28 cellular contexts compared by ENCODE assay signal in genomic region chr12:6122211-6122610, GRCh38. TPM values are rescaled to one million over a fixed set of nuclear protein-coding genes. Genes with fewer than 3 reads are reported as not detected.
DNase-seq lines count a peak whose midpoint lies in the region; TF ChIP-seq lines count a peak whose summit lies in the region.
"Had no signal": no experiment of that assay in that cellular context is flagged by ENCODE, and none has a peak within 500 bp of the region (broad histone marks: within the 10 kb centered on the region; RNA-seq: fewer than 3 reads in every experiment).

No MANE protein-coding gene starts in this region.

- TF ChIP-seq CTCF in coronary artery (IDR thresholded peaks at IDR 0.05) (no peak), esophagus muscularis mucosa (IDR thresholded peaks at IDR 0.05) (no peak)

- no peaks in the 10 kb centered on the region for H3K9me3 ChIP-seq in esophagus muscularis mucosa
- H3K9me3 ChIP-seq in muscle layer of duodenum (ENCODE audit: control insufficient read depth in 1 of 2, low read length in 2 of 2) = no peaks in the 10 kb centered on the region
- H3K9me3 ChIP-seq in subcutaneous abdominal adipose tissue (ENCODE audit: control insufficient read depth in 5 of 5, low read length in 5 of 5) = no peaks in the 10 kb centered on the region
- H3K9me3 ChIP-seq: mucosa of descending colon had no signal

- intact Hi-C loops in esophagus muscularis mucosa (cut with DNase I) = no loop called here

- H3K4me3 ChIP-seq in coronary artery (peak overlapping the region; percentile 25), esophagus muscularis mucosa (peak overlapping the region; percentile 39 to 51 (median 42)), muscle layer of duodenum (ENCODE audit: low read depth in 1 of 2, low read length in 2 of 2) (no peak overlapping the region), subcutaneous abdominal adipose tissue (ENCODE audit: low read depth in 1 of 5, low read length in 5 of 5) (peak overlapping the region in 4 of 5 donors; percentile 67 to 78 (median 68))
- H3K4me3 ChIP-seq: mucosa of descending colon, PC-9 had no signal

- H3K27ac ChIP-seq in coronary artery = peak overlapping the region in 1 of 2 donors; percentile 65
- peak overlapping the region; percentile 54 to 74 (median 66) for H3K27ac ChIP-seq in esophagus muscularis mucosa (replicated peaks in 1 of 4)
- peak overlapping the region; percentile 23 for H3K27ac ChIP-seq in muscle layer of duodenum (ENCODE audit: low read length)
- H3K27ac ChIP-seq in subcutaneous abdominal adipose tissue (ENCODE audit: low read depth, low read length) = peak overlapping the region; percentile 55
- H3K27ac ChIP-seq: PC-9, VCaP had no signal

- no peaks in the 10 kb centered on the region for H3K27me3 ChIP-seq in esophagus muscularis mucosa
- no peaks in the 10 kb centered on the region for H3K27me3 ChIP-seq in muscle layer of duodenum (ENCODE audit: low read depth, low read length)
- peaks cover 0 to 3% (median 0%) of the 10 kb centered on the region in 5 donors for H3K27me3 ChIP-seq in subcutaneous abdominal adipose tissue (ENCODE audit: control insufficient read depth in 5 of 5, insufficient read depth in 4 of 5, low read length in 5 of 5)

- peaks cover 0 to 41% (median 0%) of the 10 kb centered on the region in 4 donors for H3K36me3 ChIP-seq in esophagus muscularis mucosa
- no peaks in the 10 kb centered on the region for H3K36me3 ChIP-seq in muscle layer of duodenum (ENCODE audit: control insufficient read depth in 1 of 2, insufficient read depth in 2 of 2, low read length in 2 of 2)
- H3K36me3 ChIP-seq in subcutaneous abdominal adipose tissue (ENCODE audit: control insufficient read depth in 5 of 5, insufficient read depth in 5 of 5, low read length in 5 of 5) = peaks cover 0 to 12% (median 5%) of the 10 kb centered on the region in 5 donors

- TF ChIP-seq POLR2A in esophagus muscularis mucosa (IDR thresholded peaks at IDR 0.05; ENCODE audit: low read depth) = no peak

- H3K9ac ChIP-seq in subcutaneous abdominal adipose tissue (ENCODE audit: low read length in 5 of 5) = peak overlapping the region in 3 of 5 donors; percentile 52 to 78 (median 60)

- DNase-seq in coronary artery (ENCODE audit: low spot score) (no peak), esophagus muscularis mucosa (ENCODE audit: extremely low spot score) (no peak), HT-29 (ENCODE audit: low spot score) (no peak), NCI-H82 treated with DMSO at 0.1 percent for 48 hours (lab: John Stamatoyannopoulos, UW; ENCODE audit: unreplicated experiment) (no peak)
- no peak for DNase-seq in stimulated activated CD8-positive, alpha-beta memory T cell treated with anti-CD3 and anti-CD28 coated beads, Interleukin-4, amount 100 ng/mL, for 48 hours
- no peak for DNase-seq in stimulated activated CD4-positive, alpha-beta T cell treated with anti-CD3 and anti-CD28 coated beads, Interleukin-12 subunit alpha, Interleukin-12 subunit beta, amount 100 ng/mL, for 4 hours
- DNase-seq: activated CD4-positive, alpha-beta T cell treated with anti-CD3 and anti-CD28 coated beads for 4 hours; activated gamma-delta T cell; activated T-cell treated with anti-CD3 and anti-CD28 coated beads, Interleukin-2, amount 50 U/mL, for 1 hour; C1 segment of cervical spinal cord; COR-L47; DMS79; erythroblast; foreskin fibroblast; GDM1; hippocampal formation; mucosa of descending colon; NCI-H1092 treated with DMSO at 0.1 percent for 48 hours; NCI-H187 treated with DMSO at 0.1 percent for 48 hours; NCI-H526; PC-9; SHP77 treated with DMSO at 0.1 percent for 48 hours; small intestine; substantia nigra had no signal

- WGBS in esophagus muscularis mucosa = 94% methylated on average over 5 of the region's 5 CpGs

- H3K4me1 ChIP-seq in esophagus muscularis mucosa (peaks cover 0 to 7% (median 1%) of the 10 kb centered on the region in 4 donors), muscle layer of duodenum (ENCODE audit: control insufficient read depth in 1 of 2, insufficient read depth in 2 of 2, low read length in 2 of 2) (no peaks in the 10 kb centered on the region), subcutaneous abdominal adipose tissue (ENCODE audit: control insufficient read depth in 5 of 5, insufficient read depth in 5 of 5, low read length in 5 of 5) (peaks cover 0 to 40% (median 2%) of the 10 kb centered on the region in 5 donors)

- no peak for TF ChIP-seq EP300 in esophagus muscularis mucosa (IDR thresholded peaks at IDR 0.05)

RNA-seq across cellular contexts. Expression of gene VWF, which starts 2.3 kb away (rescaled TPM):
- total RNA-seq in esophagus muscularis mucosa = 100 to 1,000 TPM; 163 to 367 (median 253) TPM
- under 0.01 TPM in 1 of 2 replicates, not detected in the other for total RNA-seq in HT-29 (2014; rRNA removed; shearing (Covaris generic))
- total RNA-seq: HT1080 had no signal

Comparison
In these comparisons a context has a peak if more than half of its experiments do, and no peak if none do; other contexts are left out.
1. H3K4me3 ChIP-seq: peak in coronary artery (single experiment), esophagus muscularis mucosa (4 of 4) and subcutaneous abdominal adipose tissue (4 of 5); none in muscle layer of duodenum (0 of 2).
2. RNA of gene VWF, which starts 2.3 kb away (total RNA-seq): 163 to 367 TPM in esophagus muscularis mucosa; under 0.01 TPM in HT-29; every median in the first group is over 100 times any median in the second.